In genomic region chr10:81872206-81872605, GRCh38 we compare ENCODE assay signal across 27 cellular contexts. TPM values are rescaled to one million over a fixed set of nuclear protein-coding genes. Genes with fewer than 3 reads are reported as not detected.
DNase-seq lines count a peak whose midpoint lies in the region; ATAC-seq, FAIRE-seq and TF ChIP-seq lines count a peak whose summit lies in the region.
"Had no signal": no experiment of that assay in that cellular context is flagged by ENCODE, and none has a peak within 500 bp of the region (broad histone marks: within the 10 kb centered on the region; RNA-seq: fewer than 3 reads in every experiment).

No MANE protein-coding gene starts in this region.

- no peaks in the 10 kb centered on the region for H3K36me3 ChIP-seq in kidney epithelial cell (ENCODE audit: control insufficient read depth, insufficient read depth, low read length)
- H3K36me3 ChIP-seq: MG63, Peyer's patch, right lobe of liver, suprapubic skin had no signal

- DNase-seq in NCI-H82 (lab: John Stamatoyannopoulos, UW) (peak; percentile 11), NCI-H82 treated with DMSO at 0.1 percent for 48 hours (lab: John Stamatoyannopoulos, UW; ENCODE audit: unreplicated experiment) (no peak), amniotic epithelial cell (ENCODE audit: low read depth) (peak; percentile 16), kidney epithelial cell (ENCODE audit: low read depth) (peak; percentile 71), urothelium cell line (ENCODE audit: low spot score) (peak; percentile 37), ecto neural progenitor cell (ENCODE audit: low spot score) (no peak)
- no peak for DNase-seq in activated T-cell treated with anti-CD3 and anti-CD28 coated beads, Interleukin-2, amount 50 U/mL, for 24 hours
- DNase-seq: activated effector memory CD4-positive, alpha-beta T cell treated with anti-CD3 and anti-CD28 coated beads, Interleukin-2, amount 50 U/mL, for 16 hours; activated naive CD8-positive, alpha-beta T cell treated with anti-CD3 and anti-CD28 coated beads, Interleukin-2, amount 50 U/mL, for 24 hours; erythroblast; mammary epithelial cell; MG63; NCI-H1436 treated with DMSO at 0.1 percent for 48 hours; NK-92 treated with Interleukin-12 subunit alpha and Interleukin-12 subunit beta, amount 100 ng/mL, for 24 hours; Peyer's patch; right lobe of liver; stimulated activated CD4-positive, alpha-beta T cell treated with anti-CD3 and anti-CD28 coated beads, Interleukin-15, amount 100 ng/mL, for 24 hours; T-helper 2 cell had no signal

- peaks cover 53% of the 10 kb centered on the region for H3K27me3 Mint-ChIP-seq in activated T-cell treated with anti-CD3 and anti-CD28 coated beads, Interleukin-2, amount 50 U/mL, for 24 hours

- no peak for TF ChIP-seq CTCF in kidney epithelial cell (IDR thresholded peaks at IDR 0.05; ENCODE audit: insufficient read depth, low read length, poor library complexity, severe bottlenecking)

- H3K4me3 Mint-ChIP-seq in activated T-cell treated with anti-CD3 and anti-CD28 coated beads, Interleukin-2, amount 50 U/mL, for 24 hours = no peak overlapping the region
- H3K4me3 Mint-ChIP-seq: activated naive CD8-positive, alpha-beta T cell treated with anti-CD3 and anti-CD28 coated beads, Interleukin-2, amount 50 U/mL, for 24 hours had no signal

- H3K36me3 Mint-ChIP-seq in activated T-cell treated with anti-CD3 and anti-CD28 coated beads, Interleukin-2, amount 50 U/mL, for 24 hours (ENCODE audit: low read depth) = no peaks in the 10 kb centered on the region

- H3K4me1 Mint-ChIP-seq in activated T-cell treated with anti-CD3 and anti-CD28 coated beads, Interleukin-2, amount 50 U/mL, for 24 hours (ENCODE audit: low read depth) = peaks cover 10% of the 10 kb centered on the region

- no peak overlapping the region for H3K4me3 ChIP-seq in kidney epithelial cell (ENCODE audit: low read depth, low read length)
- H3K4me3 ChIP-seq: A549, MG63, Peyer's patch, right lobe of liver, suprapubic skin had no signal

- H3K27me3 ChIP-seq in kidney epithelial cell (ENCODE audit: control insufficient read depth, insufficient read depth, low read length) = peaks cover 21% of the 10 kb centered on the region

- no peak for ATAC-seq in HG02763 (IDR thresholded peaks at IDR 0.05; ENCODE audit: unreplicated experiment)
- ATAC-seq: A549; activated naive CD8-positive, alpha-beta T cell treated with anti-CD3 and anti-CD28 coated beads, Interleukin-2, amount 50 U/mL, for 24 hours; right lobe of liver had no signal

- no peak overlapping the region for H3K27ac Mint-ChIP-seq in activated T-cell treated with anti-CD3 and anti-CD28 coated beads, Interleukin-2, amount 50 U/mL, for 24 hours
- H3K27ac Mint-ChIP-seq: activated naive CD8-positive, alpha-beta T cell treated with anti-CD3 and anti-CD28 coated beads, Interleukin-2, amount 50 U/mL, for 24 hours; CD14-positive monocyte; IgD-negative memory B cell had no signal

- FAIRE-seq in urothelium cell line (lab: Jason Lieb, UNC) = no peak
- FAIRE-seq: A549, frontal cortex, GM12892, keratinocyte had no signal

- H3K9me3 Mint-ChIP-seq in activated T-cell treated with anti-CD3 and anti-CD28 coated beads, Interleukin-2, amount 50 U/mL, for 24 hours = no peaks in the 10 kb centered on the region
- H3K9me3 Mint-ChIP-seq: activated naive CD8-positive, alpha-beta T cell treated with anti-CD3 and anti-CD28 coated beads, Interleukin-2, amount 50 U/mL, for 24 hours had no signal

RNA-seq across cellular contexts. Expression of gene NRG3, which starts 2.8 kb away (rescaled TPM):
- 10.2 and 10.7 TPM in 2 replicates for total RNA-seq in kidney epithelial cell
- total RNA-seq: mammary epithelial cell, osteocyte, Peyer's patch had no signal

Comparison
In these comparisons a context has a peak if more than half of its experiments do, and no peak if none do; other contexts are left out.
1. DNase-seq: peak in NCI-H82 (single experiment), amniotic epithelial cell (single experiment), kidney epithelial cell (single experiment) and urothelium cell line (single experiment); none in NCI-H82 treated with DMSO at 0.1 percent for 48 hours (single experiment), ecto neural progenitor cell (single experiment) and activated T-cell treated with anti-CD3 and anti-CD28 coated beads, Interleukin-2, amount 50 U/mL, for 24 hours (single experiment).